In the genomic region with DNA sequence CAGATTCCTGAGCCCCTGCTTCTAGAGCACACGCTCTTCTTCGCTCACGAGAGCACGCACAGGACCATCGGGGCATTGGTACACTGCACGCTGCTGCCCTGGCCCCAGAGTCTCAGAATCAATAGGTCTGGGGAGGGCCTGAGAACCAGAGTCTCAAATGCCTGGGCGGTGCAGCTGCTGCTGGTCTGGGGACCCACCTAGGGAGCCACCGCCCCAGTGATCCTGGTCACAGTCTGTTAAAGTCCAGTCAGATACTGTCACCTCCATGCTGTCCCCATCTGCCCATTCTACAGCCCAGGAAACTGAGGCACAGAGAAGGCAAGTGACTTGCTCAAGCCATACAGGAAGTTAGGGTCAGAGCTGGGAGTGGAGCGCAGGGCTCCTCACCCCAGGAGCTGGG, we compare ENCODE assay signal across 15 cellular contexts. TPM values are rescaled to one million over a fixed set of nuclear protein-coding genes. Genes with fewer than 3 reads are reported as not detected.
DNase-seq lines count a peak whose midpoint lies in the region; ATAC-seq, FAIRE-seq and TF ChIP-seq lines count a peak whose summit lies in the region.
"Had no signal": no experiment of that assay in that cellular context is flagged by ENCODE, and none has a peak within 500 bp of the region (broad histone marks: within the 10 kb centered on the region; RNA-seq: fewer than 3 reads in every experiment).

No MANE protein-coding gene starts in this region.

- H3K4me3 ChIP-seq in GM23248 (no peak overlapping the region), K562 (no peak overlapping the region), psoas muscle (no peak overlapping the region), MG63 (no peak overlapping the region)

- H3K79me2 ChIP-seq in GM23248 (ENCODE audit: insufficient read depth) (peaks cover 51% of the 10 kb centered on the region), K562 (ENCODE audit: control insufficient read depth, insufficient read depth, low read length) (no peaks in the 10 kb centered on the region)

- no peak for TF ChIP-seq RAD21 in K562 (CRISPR knock-in tag; conservative IDR thresholded peaks at IDR 0.05 in 1 of 2, IDR thresholded peaks at IDR 0.05 in 1 of 2)

- BruUV-seq in K562 (replicated peaks; lab: Mats Ljungman, UMichigan): no TSS peak

- WGBS in GM23248 (ENCODE audit: low coverage in 1 of 2, low lambda C conversion rate in 2 of 2, missing lambda C conversion rate in 2 of 2), 2 experiments: 70 to 73% methylated on average over 9 of the region's 9 CpGs
- WGBS in K562 (ENCODE audit: insufficient coverage, low coverage, missing lambda C conversion rate): 96% methylated on average over 8 of the region's 9 CpGs
- WGBS in psoas muscle, 3 donors: 91 to 92% (median 91%) methylated on average over 9 of the region's 9 CpGs

- in situ Hi-C loops in GM23248 (cut with MboI): no loop called here
- in situ Hi-C loops in K562 (cut with MboI): no loop called here

- H3F3A ChIP-seq in GM23248 (ENCODE audit: insufficient read depth): peaks cover 12% of the 10 kb centered on the region

- no peaks in the 10 kb centered on the region for H3K9me1 ChIP-seq in K562 (ENCODE audit: control insufficient read depth, insufficient read depth, low read length)

- no peaks in the 10 kb centered on the region for H3K9me3 ChIP-seq in GM23248 (ENCODE audit: low read depth)
- no peaks in the 10 kb centered on the region for H3K9me3 ChIP-seq in K562 (replicated peaks; ENCODE audit: control insufficient read depth, insufficient read depth, low read depth, low read length)
- no peaks in the 10 kb centered on the region for H3K9me3 ChIP-seq in psoas muscle
- no peaks in the 10 kb centered on the region for H3K9me3 ChIP-seq in MG63

- DNase-seq in GM23248 (no peak), K562 (ENCODE audit: extremely low read depth in 1 of 4, low spot score in 3 of 4) (no peak), psoas muscle (no peak), GM19238 (ENCODE audit: insufficient read length, low spot score) (no peak), NCI-H345 (lab: John Stamatoyannopoulos, UW) (no peak), MG63 (no peak)
- no peak for DNase-seq in stimulated activated effector memory CD8-positive, alpha-beta T cell treated with anti-CD3 and anti-CD28 coated beads, Interleukin-12 subunit alpha, Interleukin-12 subunit beta, amount 100 ng/mL, for 72 hours (ENCODE audit: low spot score in 2 of 2)
- DNase-seq: NCI-H524 treated with DMSO at 0.1 percent for 48 hours; stimulated activated CD4-positive, alpha-beta T cell treated with anti-CD3 and anti-CD28 coated beads, Interleukin-1b, Interleukin-23, amount 100 ng/mL, for 48 hours; T-helper 9 cell had no signal

- no peak overlapping the region for H3K4me3 Mint-ChIP-seq in stimulated activated effector memory CD8-positive, alpha-beta T cell treated with anti-CD3 and anti-CD28 coated beads, Interleukin-12 subunit alpha, Interleukin-12 subunit beta, amount 100 ng/mL, for 72 hours
- H3K4me3 Mint-ChIP-seq: memory B cell had no signal

- POLR2A ChIA-PET in K562 (lab: Yijun Ruan, JAX): interaction anchor here (0.6 to 2.8 kb wide), 2 partner anchors 10 to 16 kb away, joined by 3 to 9 read pairs; no protein-coding TSS in a partner anchor

- H3K27me3 ChIP-seq in GM23248 (replicated peaks; ENCODE audit: insufficient read depth): no peaks in the 10 kb centered on the region
- no peaks in the 10 kb centered on the region for H3K27me3 ChIP-seq in K562 (ENCODE audit: control insufficient read depth in 2 of 2, insufficient read depth in 2 of 2, low read length in 2 of 2)
- no peaks in the 10 kb centered on the region for H3K27me3 ChIP-seq in layer of hippocampus (ENCODE audit: control insufficient read depth, insufficient read depth, low read length)
- H3K27me3 ChIP-seq in psoas muscle (ENCODE audit: insufficient read depth in 3 of 3, low read length in 2 of 3): no peaks in the 10 kb centered on the region
- no peaks in the 10 kb centered on the region for H3K27me3 ChIP-seq in MG63

- H3K4me2 ChIP-seq in GM23248 (ENCODE audit: unreplicated experiment) (peak overlapping the region; percentile 29), K562 (ENCODE audit: insufficient read depth, low read length) (no peak overlapping the region)

- no peak for TF ChIP-seq EP300 in K562 (IDR thresholded peaks at IDR 0.05; ENCODE audit: low read length)

- H3K27ac ChIP-seq in GM23248 (peak overlapping the region; percentile 44), K562 (ENCODE audit: extremely low read depth, low read depth, low read length) (no peak overlapping the region), layer of hippocampus (ENCODE audit: low read depth, low read length) (peak overlapping the region; percentile 99), psoas muscle (peak overlapping the region; percentile 46)

- H3K9me2 ChIP-seq in GM23248 (ENCODE audit: insufficient read depth): no peaks in the 10 kb centered on the region

- H4K20me1 ChIP-seq in GM23248 (ENCODE audit: insufficient read depth) (no peaks in the 10 kb centered on the region), K562 (replicated peaks; ENCODE audit: control insufficient read depth, insufficient read depth, low read length) (peaks cover 13% of the 10 kb centered on the region; the same call in 1 of the 2 replicates)

- H3K4me1 Mint-ChIP-seq in stimulated activated effector memory CD8-positive, alpha-beta T cell treated with anti-CD3 and anti-CD28 coated beads, Interleukin-12 subunit alpha, Interleukin-12 subunit beta, amount 100 ng/mL, for 72 hours: peaks cover 24% of the 10 kb centered on the region

- peaks cover 56% of the 10 kb centered on the region for H3K4me1 ChIP-seq in GM23248 (ENCODE audit: insufficient read depth)
- H3K4me1 ChIP-seq in K562 (replicated peaks in 1 of 2; ENCODE audit: control insufficient read depth in 2 of 2, insufficient read depth in 2 of 2, low read length in 2 of 2): peaks cover 25 to 57% of the 10 kb centered on the region in 2 experiments
- peaks cover 80% of the 10 kb centered on the region for H3K4me1 ChIP-seq in psoas muscle

- H3K36me3 Mint-ChIP-seq in stimulated activated effector memory CD8-positive, alpha-beta T cell treated with anti-CD3 and anti-CD28 coated beads, Interleukin-12 subunit alpha, Interleukin-12 subunit beta, amount 100 ng/mL, for 72 hours: no peaks in the 10 kb centered on the region

- TF ChIP-seq POLR2A in K562 (conservative IDR thresholded peaks at IDR 0.05): no peak

- H3K27ac Mint-ChIP-seq in stimulated activated effector memory CD8-positive, alpha-beta T cell treated with anti-CD3 and anti-CD28 coated beads, Interleukin-12 subunit alpha, Interleukin-12 subunit beta, amount 100 ng/mL, for 72 hours: no peak overlapping the region
- H3K27ac Mint-ChIP-seq: activated T-helper 2 cell treated with anti-CD3 and anti-CD28 coated beads, Interferon-gamma antibody, Interleukin-2, Interleukin-4, amounts not matched to agents 10 μg/mL and 5 μg/mL and 100 μg/mL, durations not matched to agents 14 hours and 24 hours and 36 hours; memory B cell had no signal

- H2AFZ ChIP-seq in GM23248: no peak overlapping the region
- no peak overlapping the region for H2AFZ ChIP-seq in K562 (ENCODE audit: low read depth, low read length)

- H3K9ac ChIP-seq in GM23248 (0 out of 2 replicates have a peak overlapping the region, but pooled peaks have one; percentile 36), K562 (ENCODE audit: insufficient read depth in 1 of 2, low read depth in 2 of 2, low read length in 2 of 2) (peak overlapping the region in 1 of 2 experiments; percentile 2; a peak in 1 of 4 replicates)

- TF ChIP-seq CTCF in K562 (IDR thresholded peaks at IDR 0.05 in 2 of 3, conservative IDR thresholded peaks at IDR 0.05 in 1 of 3; ENCODE audit: insufficient read depth in 2 of 3, low read depth in 1 of 3, low read length in 3 of 3): no peak
- no peak for TF ChIP-seq CTCF in psoas muscle (IDR thresholded peaks at IDR 0.05)

- H3K36me3 ChIP-seq in GM23248 (ENCODE audit: low read depth) (0 out of 2 replicates have a peak, but pooled peaks cover 3% of the 10 kb centered on the region), K562 (ENCODE audit: control insufficient read depth, insufficient read depth, low read length) (no peaks in the 10 kb centered on the region), psoas muscle (ENCODE audit: insufficient read depth in 1 of 2, low read depth in 1 of 2) (peaks cover 0 to 8% of the 10 kb centered on the region in 2 donors), MG63 (peaks cover 3% of the 10 kb centered on the region)

- intact Hi-C loops in K562 (cut with micrococcal nuclease): no loop called here
- intact Hi-C loops in psoas muscle (cut with DNase I): no loop called here

- CTCF ChIA-PET in K562 (lab: Yijun Ruan, JAX; ENCODE audit: low intra/inter-chr PET ratio): no interaction called here

- H3K9me3 Mint-ChIP-seq in stimulated activated effector memory CD8-positive, alpha-beta T cell treated with anti-CD3 and anti-CD28 coated beads, Interleukin-12 subunit alpha, Interleukin-12 subunit beta, amount 100 ng/mL, for 72 hours: no peaks in the 10 kb centered on the region
- H3K9me3 Mint-ChIP-seq: activated T-helper 2 cell treated with anti-CD3 and anti-CD28 coated beads, Interferon-gamma antibody, Interleukin-2, Interleukin-4, amounts not matched to agents 10 μg/mL and 5 μg/mL and 100 μg/mL, durations not matched to agents 14 hours and 24 hours and 36 hours; memory B cell had no signal

- no peak for ATAC-seq in K562
- no peak for ATAC-seq in psoas muscle
- ATAC-seq in stimulated activated effector memory CD8-positive, alpha-beta T cell treated with anti-CD3 and anti-CD28 coated beads, Interleukin-12 subunit alpha, Interleukin-12 subunit beta, amount 100 ng/mL, for 72 hours: no peak

- no peak for FAIRE-seq in K562 (lab: Jason Lieb, UNC)
- FAIRE-seq: colon, endothelial cell of umbilical vein had no signal

RNA-seq across cellular contexts. Expression of a gene that starts 38.0 kb away (rescaled TPM):
- total RNA-seq in GM23248 (2014; rRNA removed; shearing (Covaris generic)): 30.3 and 34.0 TPM in 2 replicates
- polyA plus RNA-seq in GM23248 (2016; fragmentation: Nextera tagmentation; extraction: Ambion mirVana) (29.3 and 30.4 TPM in 2 replicates), K562 (2011; rRNA removed) (4.6 and 5.0 TPM in 2 replicates), K562 (2014; fragmentation: Illumina TruSeq; extraction: Trizol) (7.0 and 7.6 TPM in 2 replicates), K562 (2014; fragmentation: Nextera tagmentation; extraction: Ambion mirVana) (under 1 TPM; 0.84 to 0.86 TPM), K562 (2014; rRNA removed) (5.1 and 6.0 TPM in 2 replicates), psoas muscle (100 to 1,000 TPM in 1 of 3 donors, 10 to 100 TPM in 2; 11.2 to 112 (median 36.2) TPM)
- 4.0 and 6.3 TPM in 2 replicates for total RNA-seq in K562 (2011; cell fraction: chromatin; rRNA removed; ENCODE audit: low replicate concordance)
- 4.8 and 4.9 TPM in 2 replicates for total RNA-seq in K562 (2011; cell fraction: nucleolus; rRNA removed)
- 4.4 and 6.7 TPM in 2 replicates for total RNA-seq in K562 (2011; cell fraction: nucleoplasm; rRNA removed)
- total RNA-seq in K562 (2014; rRNA removed) (3.6 and 4.9 TPM in 2 replicates), K562 (2014; rRNA removed; fragmentation: Illumina TruSeq; extraction: Trizol) (3.9 and 4.0 TPM in 2 replicates), K562 (2015; rRNA removed; fragmentation: Illumina TruSeq; extraction: Trizol) (5.5 and 5.7 TPM in 2 replicates), K562 (2021) (11.0 and 11.5 TPM in 2 replicates), psoas muscle (10 to 100 TPM; 31.6 to 64.7 (median 47.9) TPM)
- polyA plus RNA-seq in K562 (2011; cell fraction: cytosol; rRNA removed): 4.7 and 8.4 TPM in 2 replicates
- 3.1 and 5.6 TPM in 2 replicates for polyA plus RNA-seq in K562 (2011; cell fraction: nucleus; rRNA removed)
- 6.8 and 12.0 TPM in 2 replicates for polyA plus RNA-seq in K562 (2012)
- polyA minus RNA-seq in K562 (2011; rRNA and poly(A)+ RNA removed): 3.4 and 4.7 TPM in 2 replicates
- polyA minus RNA-seq in K562 (2011; cell fraction: cytosol; rRNA and poly(A)+ RNA removed): 6.1 and 6.4 TPM in 2 replicates
- polyA minus RNA-seq in K562 (2011; cell fraction: nucleus; rRNA and poly(A)+ RNA removed): 3.0 TPM in 2 replicates
- total RNA-seq in MG63 (2014; rRNA removed; shearing (Covaris generic); ENCODE audit: low replicate concordance): 17.8 and 20.5 TPM in 2 replicates
